10 cellular contexts compared by ENCODE assay signal in genomic region chr12:43937947-43938346, GRCh38.
DNase-seq lines count a peak whose midpoint lies in the region; ATAC-seq, FAIRE-seq and TF ChIP-seq lines count a peak whose summit lies in the region.
"Had no signal": no experiment of that assay in that cellular context is flagged by ENCODE, and none has a peak within 500 bp of the region (broad histone marks: within the 10 kb centered on the region; RNA-seq: fewer than 3 reads in every experiment).

No MANE protein-coding gene starts in this region.

- H2AFZ ChIP-seq in IMR-90 (replicated peaks; ENCODE audit: low read length, poor library complexity) = no peak overlapping the region

- BruUV-seq in IMR-90 (replicated peaks; lab: Mats Ljungman, UMichigan) = no TSS peak

- FAIRE-seq in bronchial epithelial cell (lab: Jason Lieb, UNC) (no peak), urothelium cell line (lab: Jason Lieb, UNC) (no peak)

- H2BK20ac ChIP-seq in IMR-90 (ENCODE audit: low read depth, low read length) = no peak overlapping the region

- POLR2A ChIA-PET in IMR-90 (lab: Charles Lee; ENCODE audit: unreplicated experiment) = no interaction called here

- H3K9me1 ChIP-seq in IMR-90 (ENCODE audit: insufficient read depth, low read length) = no peaks in the 10 kb centered on the region; the same call in 1 of the 2 replicates

- H3K36me3 ChIP-seq in IMR-90 (ENCODE audit: control insufficient read depth, insufficient read depth, low read length) (no peaks in the 10 kb centered on the region), bronchial epithelial cell (ENCODE audit: control insufficient read depth, insufficient read depth, low read length) (no peaks in the 10 kb centered on the region), psoas muscle (ENCODE audit: insufficient read depth in 1 of 2, low read depth in 1 of 2) (no peaks in the 10 kb centered on the region)

- CTCF ChIA-PET in IMR-90 (lab: Yijun Ruan, JAX) = no interaction called here

- no peak overlapping the region for H4K5ac ChIP-seq in IMR-90 (ENCODE audit: low read depth, low read length)

- in situ Hi-C loops in IMR-90 (cut with MboI; ENCODE audit: low sequenced_read_pairs) = no loop called here

- no peaks in the 10 kb centered on the region for H3K9me3 Mint-ChIP-seq in stimulated activated naive CD8-positive, alpha-beta T cell treated with anti-CD3 and anti-CD28 coated beads, Interleukin-15, amount 100 ng/mL, for 72 hours
- no peaks in the 10 kb centered on the region for H3K9me3 Mint-ChIP-seq in natural killer cell treated with Interleukin-12 subunit alpha and Interleukin-12 subunit beta and Interleukin-15 and Interleukin-18, amount 100 ng/mL, for 72 hours
- H3K9me3 Mint-ChIP-seq: effector memory CD8-positive, alpha-beta T cell had no signal

- no peak for TF ChIP-seq RAD21 in IMR-90 (IDR thresholded peaks at IDR 0.05; ENCODE audit: low read length)

- H4K91ac ChIP-seq in IMR-90 (ENCODE audit: insufficient read depth, low read depth, low read length) = no peak overlapping the region

- dilution Hi-C loops in IMR-90 (cut with HindIII; ENCODE audit: low sequenced_read_pairs, unreplicated experiment) = no loop called here

- peak; percentile 6 for DNase-seq in stimulated activated naive CD8-positive, alpha-beta T cell treated with anti-CD3 and anti-CD28 coated beads, Interleukin-15, Interleukin-2, amounts not matched to agents 100 U/mL and 50 U/mL, for 24 hours
- DNase-seq in stimulated activated naive CD8-positive, alpha-beta T cell treated with anti-CD3 and anti-CD28 coated beads, Interleukin-15, amount 100 ng/mL, for 72 hours = no peak
- peak; percentile 25 for DNase-seq in IMR-90
- peak; percentile 7 for DNase-seq in bronchial epithelial cell (ENCODE audit: low read depth)
- peak; percentile 15 for DNase-seq in urothelium cell line (ENCODE audit: low spot score)
- DNase-seq in natural killer cell treated with Interleukin-12 subunit alpha and Interleukin-12 subunit beta and Interleukin-15 and Interleukin-18, amount 100 ng/mL, for 72 hours (ENCODE audit: low spot score) = no peak
- DNase-seq in AG20443 (ENCODE audit: low spot score) = no peak
- DNase-seq in psoas muscle = no peak
- DNase-seq: effector memory CD8-positive, alpha-beta T cell; naive B cell had no signal

- H3K23ac ChIP-seq in IMR-90 (ENCODE audit: low read depth, low read length) = no peak overlapping the region

- H3K27ac ChIP-seq in IMR-90 (ENCODE audit: insufficient read depth, low read length) = no peak overlapping the region
- no peak overlapping the region for H3K27ac ChIP-seq in psoas muscle

- H2AK5ac ChIP-seq in IMR-90 (ENCODE audit: low read depth, low read length) = no peak overlapping the region

- H3K4me3 ChIP-seq in IMR-90 (ENCODE audit: insufficient read depth, low read depth, low read length) = no peak overlapping the region
- no peak overlapping the region for H3K4me3 ChIP-seq in bronchial epithelial cell (ENCODE audit: low read depth, low read length)
- no peak overlapping the region for H3K4me3 ChIP-seq in psoas muscle

- H4K8ac ChIP-seq in IMR-90 (ENCODE audit: low read depth in 2 of 2, low read length in 2 of 2) = no peak overlapping the region

- no peaks in the 10 kb centered on the region for H3K4me1 Mint-ChIP-seq in stimulated activated naive CD8-positive, alpha-beta T cell treated with anti-CD3 and anti-CD28 coated beads, Interleukin-15, amount 100 ng/mL, for 72 hours
- no peaks in the 10 kb centered on the region for H3K4me1 Mint-ChIP-seq in natural killer cell treated with Interleukin-12 subunit alpha and Interleukin-12 subunit beta and Interleukin-15 and Interleukin-18, amount 100 ng/mL, for 72 hours (ENCODE audit: low read depth in 2 of 2)
- H3K4me1 Mint-ChIP-seq: naive B cell had no signal

- H3K14ac ChIP-seq in IMR-90 (replicated peaks; ENCODE audit: low read depth, low read length) = no peak overlapping the region

- intact Hi-C loops in IMR-90 (cut with micrococcal nuclease) = no loop called here
- intact Hi-C loops in psoas muscle (cut with DNase I) = no loop called here

- H3K79me1 ChIP-seq in IMR-90 (ENCODE audit: low read depth in 1 of 2, low read length in 2 of 2) = no peaks in the 10 kb centered on the region; a peak in 1 of 4 replicates

- no peaks in the 10 kb centered on the region for H3K27me3 ChIP-seq in IMR-90 (ENCODE audit: control insufficient read depth, insufficient read depth, low read length)
- no peaks in the 10 kb centered on the region for H3K27me3 ChIP-seq in bronchial epithelial cell (ENCODE audit: control insufficient read depth, insufficient read depth, low read length)
- H3K27me3 ChIP-seq in psoas muscle (ENCODE audit: insufficient read depth in 3 of 3, low read length in 2 of 3) = no peaks in the 10 kb centered on the region

- no peak overlapping the region for H3K4ac ChIP-seq in IMR-90 (ENCODE audit: low read depth, low read length)

- H3K56ac ChIP-seq in IMR-90 (ENCODE audit: extremely low read depth, insufficient read depth, low read length) = no peak overlapping the region

- ATAC-seq in stimulated activated naive CD8-positive, alpha-beta T cell treated with anti-CD3 and anti-CD28 coated beads, Interleukin-15, Interleukin-2, amounts not matched to agents 100 U/mL and 50 U/mL, for 24 hours = no peak
- no peak for ATAC-seq in stimulated activated naive CD8-positive, alpha-beta T cell treated with anti-CD3 and anti-CD28 coated beads, Interleukin-15, amount 100 ng/mL, for 72 hours
- ATAC-seq in IMR-90 (ENCODE audit: low read depth) (peak; percentile 57; the same call in 1 of the 2 replicates), psoas muscle (no peak)
- no peak for ATAC-seq in natural killer cell treated with Interleukin-12 subunit alpha and Interleukin-12 subunit beta and Interleukin-15 and Interleukin-18, amount 100 ng/mL, for 72 hours
- ATAC-seq: effector memory CD8-positive, alpha-beta T cell had no signal

- no peak overlapping the region for H3K18ac ChIP-seq in IMR-90 (ENCODE audit: low read depth, low read length)

- H2AK9ac ChIP-seq in IMR-90 (replicated peaks; ENCODE audit: low read depth, low read length, poor library complexity) = no peak overlapping the region

- no peaks in the 10 kb centered on the region for H3K36me3 Mint-ChIP-seq in natural killer cell treated with Interleukin-12 subunit alpha and Interleukin-12 subunit beta and Interleukin-15 and Interleukin-18, amount 100 ng/mL, for 72 hours

- TF ChIP-seq POLR2A in IMR-90 (IDR thresholded peaks at IDR 0.05; ENCODE audit: low read depth, low read length) = no peak

- TF ChIP-seq CTCF in IMR-90 (conservative IDR thresholded peaks at IDR 0.05; ENCODE audit: low read depth, low read length) (peak; percentile 30; the same call in 1 of the 2 replicates), bronchial epithelial cell (IDR thresholded peaks at IDR 0.05; ENCODE audit: insufficient read depth, low read length, severe bottlenecking) (peak; percentile 13), psoas muscle (IDR thresholded peaks at IDR 0.05) (no peak)

- H3K4me1 ChIP-seq in IMR-90 (ENCODE audit: control insufficient read depth, insufficient read depth, low read length) (no peaks in the 10 kb centered on the region), psoas muscle (peaks cover 5% of the 10 kb centered on the region)

- no peak overlapping the region for H2BK15ac ChIP-seq in IMR-90 (ENCODE audit: low read depth, low read length)

- H3K9ac ChIP-seq in IMR-90 (ENCODE audit: low read depth, low read length) = no peak overlapping the region

- WGBS in IMR-90 (ENCODE audit: extremely low coverage in 2 of 2, insufficient read length in 1 of 2), 2 experiments = 100% methylated on average over 1 of the region's 2 CpGs; no CpG with 5 or more reads in 1 of the 2 experiments
- WGBS in psoas muscle, 3 donors = 62 to 81% (median 76%) methylated on average over 2 of the region's 2 CpGs

- no peak overlapping the region for H3K27ac Mint-ChIP-seq in stimulated activated naive CD8-positive, alpha-beta T cell treated with anti-CD3 and anti-CD28 coated beads, Interleukin-15, amount 100 ng/mL, for 72 hours
- H3K27ac Mint-ChIP-seq in natural killer cell treated with Interleukin-12 subunit alpha and Interleukin-12 subunit beta and Interleukin-15 and Interleukin-18, amount 100 ng/mL, for 72 hours = no peak overlapping the region
- H3K27ac Mint-ChIP-seq: effector memory CD8-positive, alpha-beta T cell; naive B cell had no signal

- H3K9me3 ChIP-seq in IMR-90 (ENCODE audit: control insufficient read depth, insufficient read depth, low read length) (no peaks in the 10 kb centered on the region), psoas muscle (no peaks in the 10 kb centered on the region)

- no peaks in the 10 kb centered on the region for H4K20me1 ChIP-seq in IMR-90 (ENCODE audit: insufficient read depth, low read length)

- H3K4me3 Mint-ChIP-seq in stimulated activated naive CD8-positive, alpha-beta T cell treated with anti-CD3 and anti-CD28 coated beads, Interleukin-15, amount 100 ng/mL, for 72 hours = no peak overlapping the region
- no peak overlapping the region for H3K4me3 Mint-ChIP-seq in natural killer cell treated with Interleukin-12 subunit alpha and Interleukin-12 subunit beta and Interleukin-15 and Interleukin-18, amount 100 ng/mL, for 72 hours
- H3K4me3 Mint-ChIP-seq: effector memory CD8-positive, alpha-beta T cell; naive B cell had no signal

- no peak overlapping the region for H2BK120ac ChIP-seq in IMR-90 (ENCODE audit: low read depth, low read length)

- no peak overlapping the region for H3K4me2 ChIP-seq in IMR-90 (ENCODE audit: low read depth, low read length)

- H3K27me3 Mint-ChIP-seq in stimulated activated naive CD8-positive, alpha-beta T cell treated with anti-CD3 and anti-CD28 coated beads, Interleukin-15, amount 100 ng/mL, for 72 hours = no peaks in the 10 kb centered on the region
- H3K27me3 Mint-ChIP-seq in natural killer cell treated with Interleukin-12 subunit alpha and Interleukin-12 subunit beta and Interleukin-15 and Interleukin-18, amount 100 ng/mL, for 72 hours = no peaks in the 10 kb centered on the region
- H3K27me3 Mint-ChIP-seq: effector memory CD8-positive, alpha-beta T cell; naive B cell had no signal

- H2BK5ac ChIP-seq in IMR-90 (ENCODE audit: low read depth, low read length, poor library complexity, severe bottlenecking) = no peak overlapping the region

TF ChIP-seq in IMR-90, 13 proteins besides CTCF, POLR2A, EP300 and RAD21 (continues in another document):
- TF ChIP-seq NFE2L2 (IDR thresholded peaks at IDR 0.05; ENCODE audit: low read depth, low read length) (no peak), CEBPB (IDR thresholded peaks at IDR 0.05; ENCODE audit: low read depth, low read length) (no peak), RFX5 (IDR thresholded peaks at IDR 0.05; ENCODE audit: low read depth, low read length) (no peak), MXI1 (IDR thresholded peaks at IDR 0.05; ENCODE audit: borderline replicate concordance, low read depth, low read length) (no peak), USF2 (IDR thresholded peaks at IDR 0.05; ENCODE audit: low read depth, low read length) (no peak), MAFK (IDR thresholded peaks at IDR 0.05; ENCODE audit: low read depth, low read length) (no peak)

Comparison
In these comparisons a context has a peak if more than half of its experiments do, and no peak if none do; other contexts are left out.
1. DNase-seq: peak in stimulated activated naive CD8-positive, alpha-beta T cell treated with anti-CD3 and anti-CD28 coated beads, Interleukin-15, Interleukin-2, amounts not matched to agents 100 U/mL and 50 U/mL, for 24 hours (single experiment), IMR-90 (single experiment), bronchial epithelial cell (single experiment) and urothelium cell line (single experiment); none in stimulated activated naive CD8-positive, alpha-beta T cell treated with anti-CD3 and anti-CD28 coated beads, Interleukin-15, amount 100 ng/mL, for 72 hours (0 of 2), natural killer cell treated with Interleukin-12 subunit alpha and Interleukin-12 subunit beta and Interleukin-15 and Interleukin-18, amount 100 ng/mL, for 72 hours (single experiment), AG20443 (single experiment) and psoas muscle (0 of 2).